1 cellular context compared by ENCODE assay signal in genomic region chrX:110082156-110082555, GRCh38.
TF ChIP-seq lines count a peak whose summit lies in the region.

No MANE protein-coding gene starts in this region.

TF ChIP-seq in IMR-90, 13 proteins besides CTCF, POLR2A, EP300 and RAD21:
- TF ChIP-seq RCOR1 (IDR thresholded peaks at IDR 0.05; ENCODE audit: insufficient replicate concordance, low read length) (no peak), CEBPB (IDR thresholded peaks at IDR 0.05; ENCODE audit: low read depth, low read length) (no peak), BHLHE40 (IDR thresholded peaks at IDR 0.05; ENCODE audit: low read depth, low read length) (no peak), MAZ (IDR thresholded peaks at IDR 0.05; ENCODE audit: borderline replicate concordance, low read depth, low read length) (no peak), FOS (IDR thresholded peaks at IDR 0.05; ENCODE audit: low read depth, low read length) (no peak), ELK1 (IDR thresholded peaks at IDR 0.05; ENCODE audit: borderline replicate concordance, low read depth, low read length) (no peak), MAFK (IDR thresholded peaks at IDR 0.05; ENCODE audit: low read depth, low read length) (peak; percentile 9; the same call in 1 of the 2 replicates)
